In the genomic region with DNA sequence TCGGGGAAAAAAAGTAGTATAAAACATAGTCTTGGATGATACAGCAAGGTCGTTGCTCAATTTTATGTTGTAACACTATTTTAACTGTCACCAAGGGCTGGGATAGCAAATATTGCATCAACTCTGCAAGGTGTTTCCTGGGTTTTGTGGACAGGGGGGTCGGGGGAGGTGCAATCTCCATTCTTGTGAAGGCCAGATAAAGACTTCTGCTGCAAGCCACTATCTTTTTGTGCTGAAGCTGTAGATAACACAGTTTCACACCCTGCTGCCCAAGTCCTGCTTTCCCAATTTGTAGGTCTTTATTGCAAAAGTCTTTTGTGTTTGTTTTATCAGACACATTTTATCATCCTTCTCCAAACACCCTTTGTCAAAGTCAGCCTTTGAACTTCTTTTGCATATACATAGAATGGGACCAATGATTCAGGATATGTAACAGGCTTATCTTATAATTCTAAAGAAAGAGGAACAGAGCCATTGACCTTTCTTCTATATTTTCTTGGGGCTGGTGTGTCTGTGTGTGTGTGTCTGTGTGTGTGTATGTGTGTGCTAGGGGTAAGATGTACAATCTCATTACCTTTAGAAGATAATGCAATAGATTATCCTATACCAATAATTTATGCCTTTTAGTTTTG, we compare ENCODE assay signal across 1 cellular context.
A peak's percentile ranks its signal among the peaks of the same experiment; 100 is the strongest.
TF ChIP-seq lines count a peak whose summit lies in the region.

No MANE protein-coding gene starts in this region.

TF ChIP-seq in K562, 482 proteins besides CTCF, POLR2A, EP300 and RAD21 (continued from another document and continues in another):
- TF ChIP-seq, protein P1, sequence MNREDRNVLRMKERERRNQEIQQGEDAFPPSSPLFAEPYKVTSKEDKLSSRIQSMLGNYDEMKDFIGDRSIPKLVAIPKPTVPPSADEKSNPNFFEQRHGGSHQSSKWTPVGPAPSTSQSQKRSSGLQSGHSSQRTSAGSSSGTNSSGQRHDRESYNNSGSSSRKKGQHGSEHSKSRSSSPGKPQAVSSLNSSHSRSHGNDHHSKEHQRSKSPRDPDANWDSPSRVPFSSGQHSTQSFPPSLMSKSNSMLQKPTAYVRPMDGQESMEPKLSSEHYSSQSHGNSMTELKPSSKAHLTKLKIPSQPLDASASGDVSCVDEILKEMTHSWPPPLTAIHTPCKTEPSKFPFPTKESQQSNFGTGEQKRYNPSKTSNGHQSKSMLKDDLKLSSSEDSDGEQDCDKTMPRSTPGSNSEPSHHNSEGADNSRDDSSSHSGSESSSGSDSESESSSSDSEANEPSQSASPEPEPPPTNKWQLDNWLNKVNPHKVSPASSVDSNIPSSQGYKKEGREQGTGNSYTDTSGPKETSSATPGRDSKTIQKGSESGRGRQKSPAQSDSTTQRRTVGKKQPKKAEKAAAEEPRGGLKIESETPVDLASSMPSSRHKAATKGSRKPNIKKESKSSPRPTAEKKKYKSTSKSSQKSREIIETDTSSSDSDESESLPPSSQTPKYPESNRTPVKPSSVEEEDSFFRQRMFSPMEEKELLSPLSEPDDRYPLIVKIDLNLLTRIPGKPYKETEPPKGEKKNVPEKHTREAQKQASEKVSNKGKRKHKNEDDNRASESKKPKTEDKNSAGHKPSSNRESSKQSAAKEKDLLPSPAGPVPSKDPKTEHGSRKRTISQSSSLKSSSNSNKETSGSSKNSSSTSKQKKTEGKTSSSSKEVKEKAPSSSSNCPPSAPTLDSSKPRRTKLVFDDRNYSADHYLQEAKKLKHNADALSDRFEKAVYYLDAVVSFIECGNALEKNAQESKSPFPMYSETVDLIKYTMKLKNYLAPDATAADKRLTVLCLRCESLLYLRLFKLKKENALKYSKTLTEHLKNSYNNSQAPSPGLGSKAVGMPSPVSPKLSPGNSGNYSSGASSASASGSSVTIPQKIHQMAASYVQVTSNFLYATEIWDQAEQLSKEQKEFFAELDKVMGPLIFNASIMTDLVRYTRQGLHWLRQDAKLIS (CRISPR knock-in tag; IDR thresholded peaks at IDR 0.05) = peak; percentile 83; the same call in 1 of the 2 replicates
- TF ChIP-seq RFX7 (CRISPR knock-in tag; IDR thresholded peaks at IDR 0.05) (0 out of 2 replicates have a peak, but pooled peaks have one; percentile 68), CCNT2 (IDR thresholded peaks at IDR 0.05; ENCODE audit: borderline replicate concordance, extremely low read depth, insufficient read length, low read depth, low read length) (peak; percentile 100), RFX1 (IDR thresholded peaks at IDR 0.05) (peak; percentile 56), ZNF3 (CRISPR knock-in tag; IDR thresholded peaks at IDR 0.05) (no peak), ZNF324 (CRISPR knock-in tag; IDR thresholded peaks at IDR 0.05) (peak; percentile 46; the same call in 1 of the 2 replicates), RAD51 (IDR thresholded peaks at IDR 0.05; ENCODE audit: borderline replicate concordance, low read depth) (peak; percentile 63; the same call in 1 of the 2 replicates), YY1 (IDR thresholded peaks at IDR 0.05; ENCODE audit: borderline replicate concordance in 1 of 3, control insufficient read depth in 1 of 3, extremely low read depth in 1 of 3, insufficient read depth in 3 of 3, insufficient read length in 1 of 3, insufficient replicate concordance in 2 of 3, low read depth in 1 of 3, low read length in 2 of 3) (no peak), ZNF175 (CRISPR knock-in tag; IDR thresholded peaks at IDR 0.05; ENCODE audit: low read depth) (peak; percentile 62; the same call in 1 of the 2 replicates), NFRKB (IDR thresholded peaks at IDR 0.05; ENCODE audit: low read depth) (no peak; the same call in none of the 2 replicates), PHF21A (IDR thresholded peaks at IDR 0.05; ENCODE audit: borderline replicate concordance, low read depth) (no peak), MXI1 (IDR thresholded peaks at IDR 0.05; ENCODE audit: low read depth, low read length) (peak; percentile 64; the same call in 1 of the 2 replicates), PRMT5 (CRISPR knock-in tag; IDR thresholded peaks at IDR 0.05) (no peak), CXXC5 (CRISPR knock-in tag; IDR thresholded peaks at IDR 0.05) (peak; percentile 93), MCM7 (IDR thresholded peaks at IDR 0.05) (no peak), SRSF9 (IDR thresholded peaks at IDR 0.05; ENCODE audit: borderline replicate concordance, low read depth, low read length) (no peak), ZNF644 (tag; IDR thresholded peaks at IDR 0.05; ENCODE audit: low read depth) (peak; percentile 98), RFX5 (IDR thresholded peaks at IDR 0.05; ENCODE audit: low read depth, low read length) (no peak), RCOR1 (IDR thresholded peaks at IDR 0.05; ENCODE audit: borderline replicate concordance in 1 of 2, low read depth in 2 of 2, low read length in 2 of 2) (peak; percentile 91 to 97; a peak in 3 of 4 replicates), ETV5 (CRISPR knock-in tag; IDR thresholded peaks at IDR 0.05; ENCODE audit: low read depth) (peak; percentile 94), FOXP1 (CRISPR knock-in tag; IDR thresholded peaks at IDR 0.05) (peak; percentile 81), SMARCC2 (IDR thresholded peaks at IDR 0.05; ENCODE audit: low read depth) (peak; percentile 99), ZNF57 (CRISPR knock-in tag; IDR thresholded peaks at IDR 0.05) (no peak), ZNF444 (CRISPR knock-in tag; IDR thresholded peaks at IDR 0.05) (peak; percentile 83), GABPB2 (CRISPR knock-in tag; conservative IDR thresholded peaks at IDR 0.05) (no peak), TAF9B (IDR thresholded peaks at IDR 0.05; ENCODE audit: partially characterized antibody) (peak; percentile 89), ZNF354B (CRISPR knock-in tag; IDR thresholded peaks at IDR 0.05) (peak; percentile 36; the same call in 1 of the 2 replicates), FOXM1 (IDR thresholded peaks at IDR 0.05; ENCODE audit: low read depth) (peak; percentile 99), FOXM1 (CRISPR knock-in tag; IDR thresholded peaks at IDR 0.05; ENCODE audit: low read depth) (no peak), GATAD2A (IDR thresholded peaks at IDR 0.05) (peak; percentile 99), PHB (CRISPR knock-in tag; IDR thresholded peaks at IDR 0.05) (no peak), HMGN3 (IDR thresholded peaks at IDR 0.05; ENCODE audit: borderline replicate concordance, extremely low read depth, insufficient read length, low read depth, low read length) (peak; percentile 99), ZSCAN32 (CRISPR knock-in tag; IDR thresholded peaks at IDR 0.05) (peak; percentile 75; the same call in 1 of the 2 replicates), POLR2AphosphoS2 (IDR thresholded peaks at IDR 0.05; ENCODE audit: low read length) (no peak), TARDBP (IDR thresholded peaks at IDR 0.05) (peak; percentile 95)
- TF ChIP-seq, protein P2, sequence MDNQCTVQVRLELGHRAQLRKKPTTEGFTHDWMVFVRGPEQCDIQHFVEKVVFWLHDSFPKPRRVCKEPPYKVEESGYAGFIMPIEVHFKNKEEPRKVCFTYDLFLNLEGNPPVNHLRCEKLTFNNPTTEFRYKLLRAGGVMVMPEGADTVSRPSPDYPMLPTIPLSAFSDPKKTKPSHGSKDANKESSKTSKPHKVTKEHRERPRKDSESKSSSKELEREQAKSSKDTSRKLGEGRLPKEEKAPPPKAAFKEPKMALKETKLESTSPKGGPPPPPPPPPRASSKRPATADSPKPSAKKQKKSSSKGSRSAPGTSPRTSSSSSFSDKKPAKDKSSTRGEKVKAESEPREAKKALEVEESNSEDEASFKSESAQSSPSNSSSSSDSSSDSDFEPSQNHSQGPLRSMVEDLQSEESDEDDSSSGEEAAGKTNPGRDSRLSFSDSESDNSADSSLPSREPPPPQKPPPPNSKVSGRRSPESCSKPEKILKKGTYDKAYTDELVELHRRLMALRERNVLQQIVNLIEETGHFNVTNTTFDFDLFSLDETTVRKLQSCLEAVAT (IDR thresholded peaks at IDR 0.05) = peak in 1 of 2 experiments; percentile 57; a peak in 2 of 4 replicates
- TF ChIP-seq, protein P3, sequence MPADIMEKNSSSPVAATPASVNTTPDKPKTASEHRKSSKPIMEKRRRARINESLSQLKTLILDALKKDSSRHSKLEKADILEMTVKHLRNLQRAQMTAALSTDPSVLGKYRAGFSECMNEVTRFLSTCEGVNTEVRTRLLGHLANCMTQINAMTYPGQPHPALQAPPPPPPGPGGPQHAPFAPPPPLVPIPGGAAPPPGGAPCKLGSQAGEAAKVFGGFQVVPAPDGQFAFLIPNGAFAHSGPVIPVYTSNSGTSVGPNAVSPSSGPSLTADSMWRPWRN (IDR thresholded peaks at IDR 0.05; ENCODE audit: low read depth) = peak; percentile 97
- TF ChIP-seq, protein P4, sequence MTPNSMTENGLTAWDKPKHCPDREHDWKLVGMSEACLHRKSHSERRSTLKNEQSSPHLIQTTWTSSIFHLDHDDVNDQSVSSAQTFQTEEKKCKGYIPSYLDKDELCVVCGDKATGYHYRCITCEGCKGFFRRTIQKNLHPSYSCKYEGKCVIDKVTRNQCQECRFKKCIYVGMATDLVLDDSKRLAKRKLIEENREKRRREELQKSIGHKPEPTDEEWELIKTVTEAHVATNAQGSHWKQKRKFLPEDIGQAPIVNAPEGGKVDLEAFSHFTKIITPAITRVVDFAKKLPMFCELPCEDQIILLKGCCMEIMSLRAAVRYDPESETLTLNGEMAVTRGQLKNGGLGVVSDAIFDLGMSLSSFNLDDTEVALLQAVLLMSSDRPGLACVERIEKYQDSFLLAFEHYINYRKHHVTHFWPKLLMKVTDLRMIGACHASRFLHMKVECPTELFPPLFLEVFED (CRISPR knock-in tag; conservative IDR thresholded peaks at IDR 0.05) = peak; percentile 57; the same call in 1 of the 2 replicates
- TF ChIP-seq, protein P5, sequence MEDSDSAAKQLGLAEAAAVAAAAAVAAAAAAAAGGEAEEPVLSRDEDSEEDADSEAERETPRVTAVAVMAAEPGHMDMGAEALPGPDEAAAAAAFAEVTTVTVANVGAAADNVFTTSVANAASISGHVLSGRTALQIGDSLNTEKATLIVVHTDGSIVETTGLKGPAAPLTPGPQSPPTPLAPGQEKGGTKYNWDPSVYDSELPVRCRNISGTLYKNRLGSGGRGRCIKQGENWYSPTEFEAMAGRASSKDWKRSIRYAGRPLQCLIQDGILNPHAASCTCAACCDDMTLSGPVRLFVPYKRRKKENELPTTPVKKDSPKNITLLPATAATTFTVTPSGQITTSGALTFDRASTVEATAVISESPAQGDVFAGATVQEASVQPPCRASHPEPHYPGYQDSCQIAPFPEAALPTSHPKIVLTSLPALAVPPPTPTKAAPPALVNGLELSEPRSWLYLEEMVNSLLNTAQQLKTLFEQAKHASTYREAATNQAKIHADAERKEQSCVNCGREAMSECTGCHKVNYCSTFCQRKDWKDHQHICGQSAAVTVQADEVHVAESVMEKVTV (CRISPR knock-in tag; IDR thresholded peaks at IDR 0.05) = peak; percentile 9; the same call in 1 of the 2 replicates
- TF ChIP-seq, protein P6, sequence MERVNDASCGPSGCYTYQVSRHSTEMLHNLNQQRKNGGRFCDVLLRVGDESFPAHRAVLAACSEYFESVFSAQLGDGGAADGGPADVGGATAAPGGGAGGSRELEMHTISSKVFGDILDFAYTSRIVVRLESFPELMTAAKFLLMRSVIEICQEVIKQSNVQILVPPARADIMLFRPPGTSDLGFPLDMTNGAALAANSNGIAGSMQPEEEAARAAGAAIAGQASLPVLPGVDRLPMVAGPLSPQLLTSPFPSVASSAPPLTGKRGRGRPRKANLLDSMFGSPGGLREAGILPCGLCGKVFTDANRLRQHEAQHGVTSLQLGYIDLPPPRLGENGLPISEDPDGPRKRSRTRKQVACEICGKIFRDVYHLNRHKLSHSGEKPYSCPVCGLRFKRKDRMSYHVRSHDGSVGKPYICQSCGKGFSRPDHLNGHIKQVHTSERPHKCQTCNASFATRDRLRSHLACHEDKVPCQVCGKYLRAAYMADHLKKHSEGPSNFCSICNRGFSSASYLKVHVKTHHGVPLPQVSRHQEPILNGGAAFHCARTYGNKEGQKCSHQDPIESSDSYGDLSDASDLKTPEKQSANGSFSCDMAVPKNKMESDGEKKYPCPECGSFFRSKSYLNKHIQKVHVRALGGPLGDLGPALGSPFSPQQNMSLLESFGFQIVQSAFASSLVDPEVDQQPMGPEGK (CRISPR knock-in tag; IDR thresholded peaks at IDR 0.05; ENCODE audit: borderline replicate concordance) = 0 out of 2 replicates have a peak, but pooled peaks have one; percentile 61
- TF ChIP-seq, protein P7, sequence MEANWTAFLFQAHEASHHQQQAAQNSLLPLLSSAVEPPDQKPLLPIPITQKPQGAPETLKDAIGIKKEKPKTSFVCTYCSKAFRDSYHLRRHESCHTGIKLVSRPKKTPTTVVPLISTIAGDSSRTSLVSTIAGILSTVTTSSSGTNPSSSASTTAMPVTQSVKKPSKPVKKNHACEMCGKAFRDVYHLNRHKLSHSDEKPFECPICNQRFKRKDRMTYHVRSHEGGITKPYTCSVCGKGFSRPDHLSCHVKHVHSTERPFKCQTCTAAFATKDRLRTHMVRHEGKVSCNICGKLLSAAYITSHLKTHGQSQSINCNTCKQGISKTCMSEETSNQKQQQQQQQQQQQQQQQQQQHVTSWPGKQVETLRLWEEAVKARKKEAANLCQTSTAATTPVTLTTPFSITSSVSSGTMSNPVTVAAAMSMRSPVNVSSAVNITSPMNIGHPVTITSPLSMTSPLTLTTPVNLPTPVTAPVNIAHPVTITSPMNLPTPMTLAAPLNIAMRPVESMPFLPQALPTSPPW (CRISPR knock-in tag; IDR thresholded peaks at IDR 0.05) = peak; percentile 100
- TF ChIP-seq, protein P8, sequence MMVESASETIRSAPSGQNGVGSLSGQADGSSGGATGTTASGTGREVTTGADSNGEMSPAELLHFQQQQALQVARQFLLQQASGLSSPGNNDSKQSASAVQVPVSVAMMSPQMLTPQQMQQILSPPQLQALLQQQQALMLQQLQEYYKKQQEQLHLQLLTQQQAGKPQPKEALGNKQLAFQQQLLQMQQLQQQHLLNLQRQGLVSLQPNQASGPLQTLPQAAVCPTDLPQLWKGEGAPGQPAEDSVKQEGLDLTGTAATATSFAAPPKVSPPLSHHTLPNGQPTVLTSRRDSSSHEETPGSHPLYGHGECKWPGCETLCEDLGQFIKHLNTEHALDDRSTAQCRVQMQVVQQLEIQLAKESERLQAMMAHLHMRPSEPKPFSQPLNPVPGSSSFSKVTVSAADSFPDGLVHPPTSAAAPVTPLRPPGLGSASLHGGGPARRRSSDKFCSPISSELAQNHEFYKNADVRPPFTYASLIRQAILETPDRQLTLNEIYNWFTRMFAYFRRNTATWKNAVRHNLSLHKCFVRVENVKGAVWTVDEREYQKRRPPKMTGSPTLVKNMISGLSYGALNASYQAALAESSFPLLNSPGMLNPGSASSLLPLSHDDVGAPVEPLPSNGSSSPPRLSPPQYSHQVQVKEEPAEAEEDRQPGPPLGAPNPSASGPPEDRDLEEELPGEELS (CRISPR knock-in tag; IDR thresholded peaks at IDR 0.05; ENCODE audit: borderline replicate concordance) = 0 out of 2 replicates have a peak, but pooled peaks have one; percentile 57
- TF ChIP-seq, protein P9, sequence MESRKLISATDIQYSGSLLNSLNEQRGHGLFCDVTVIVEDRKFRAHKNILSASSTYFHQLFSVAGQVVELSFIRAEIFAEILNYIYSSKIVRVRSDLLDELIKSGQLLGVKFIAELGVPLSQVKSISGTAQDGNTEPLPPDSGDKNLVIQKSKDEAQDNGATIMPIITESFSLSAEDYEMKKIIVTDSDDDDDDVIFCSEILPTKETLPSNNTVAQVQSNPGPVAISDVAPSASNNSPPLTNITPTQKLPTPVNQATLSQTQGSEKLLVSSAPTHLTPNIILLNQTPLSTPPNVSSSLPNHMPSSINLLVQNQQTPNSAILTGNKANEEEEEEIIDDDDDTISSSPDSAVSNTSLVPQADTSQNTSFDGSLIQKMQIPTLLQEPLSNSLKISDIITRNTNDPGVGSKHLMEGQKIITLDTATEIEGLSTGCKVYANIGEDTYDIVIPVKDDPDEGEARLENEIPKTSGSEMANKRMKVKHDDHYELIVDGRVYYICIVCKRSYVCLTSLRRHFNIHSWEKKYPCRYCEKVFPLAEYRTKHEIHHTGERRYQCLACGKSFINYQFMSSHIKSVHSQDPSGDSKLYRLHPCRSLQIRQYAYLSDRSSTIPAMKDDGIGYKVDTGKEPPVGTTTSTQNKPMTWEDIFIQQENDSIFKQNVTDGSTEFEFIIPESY (CRISPR knock-in tag; IDR thresholded peaks at IDR 0.05) = peak; percentile 78
